Comparison of ENCODE assay signal across 1 cellular context in genomic region chr2:171159326-171160118, GRCh38.
A peak's percentile ranks its signal among the peaks of the same experiment; 100 is the strongest.
TF ChIP-seq lines count a peak whose summit lies in the region.

No MANE protein-coding gene starts in this region.

TF ChIP-seq in K562, 482 proteins besides CTCF, POLR2A, EP300 and RAD21 (continued from another document and continues in another):
- TF ChIP-seq PHF8 (IDR thresholded peaks at IDR 0.05; ENCODE audit: borderline replicate concordance, low read length), result no peak; the same call in 1 of the 2 replicates
- TF ChIP-seq PCBP1 (IDR thresholded peaks at IDR 0.05; ENCODE audit: low read depth, low read length, poor library complexity, severe bottlenecking), result no peak
- TF ChIP-seq ELF1 (tag; IDR thresholded peaks at IDR 0.05), result no peak
- TF ChIP-seq KDM2B (CRISPR knock-in tag; IDR thresholded peaks at IDR 0.05), result no peak
- TF ChIP-seq BMI1 (IDR thresholded peaks at IDR 0.05; ENCODE audit: low read length), result no peak
- TF ChIP-seq GABPB2 (CRISPR knock-in tag; conservative IDR thresholded peaks at IDR 0.05), result no peak
- TF ChIP-seq SREBF1 (IDR thresholded peaks at IDR 0.05; ENCODE audit: borderline replicate concordance, low read depth, low read length), result no peak
- TF ChIP-seq RB1 (IDR thresholded peaks at IDR 0.05; ENCODE audit: low read depth), result 0 out of 2 replicates have a peak, but pooled peaks have one; percentile 20
- 0 out of 2 replicates have a peak, but pooled peaks have one; percentile 5 for TF ChIP-seq SOX6 (IDR thresholded peaks at IDR 0.05)
- no peak for TF ChIP-seq EZH2 (IDR thresholded peaks at IDR 0.05; ENCODE audit: borderline replicate concordance, low read depth, low read length)
- TF ChIP-seq GTF2E2 (tag; IDR thresholded peaks at IDR 0.05), result no peak; the same call in 1 of the 2 replicates
- TF ChIP-seq POLR3A (IDR thresholded peaks at IDR 0.05; ENCODE audit: borderline replicate concordance, extremely low read depth, insufficient read depth, insufficient read length), result no peak
- TF ChIP-seq IRF2 (CRISPR knock-in tag; IDR thresholded peaks at IDR 0.05), result no peak
- no peak for TF ChIP-seq SIRT6 (IDR thresholded peaks at IDR 0.05; ENCODE audit: low read depth, low read length)
- no peak for TF ChIP-seq FUS (optimal IDR thresholded peaks at IDR 0.05; ENCODE audit: low read depth, low read length)
- no peak for TF ChIP-seq FOXA1 (IDR thresholded peaks at IDR 0.05; ENCODE audit: borderline replicate concordance)
- TF ChIP-seq BCOR (IDR thresholded peaks at IDR 0.05), result no peak
- no peak for TF ChIP-seq ZNF778 (CRISPR knock-in tag; IDR thresholded peaks at IDR 0.05)
- TF ChIP-seq E2F3 (CRISPR knock-in tag; IDR thresholded peaks at IDR 0.05), result no peak
- TF ChIP-seq FOXJ3 (CRISPR knock-in tag; IDR thresholded peaks at IDR 0.05), result no peak
- no peak for TF ChIP-seq ZNF197 (CRISPR knock-in tag; IDR thresholded peaks at IDR 0.05; ENCODE audit: low read depth)
- TF ChIP-seq SMARCE1 (IDR thresholded peaks at IDR 0.05), result peak; percentile 50
- TF ChIP-seq POLR2AphosphoS2 (IDR thresholded peaks at IDR 0.05; ENCODE audit: low read length), result no peak
- TF ChIP-seq JUN (IDR thresholded peaks at IDR 0.05; ENCODE audit: borderline replicate concordance, low read depth, low read length), result no peak
- peak; percentile 62; the same call in 1 of the 2 replicates for TF ChIP-seq JUN (CRISPR knock-in tag; IDR thresholded peaks at IDR 0.05; ENCODE audit: borderline replicate concordance)
- no peak for TF ChIP-seq GMEB1 (CRISPR knock-in tag; IDR thresholded peaks at IDR 0.05)
- 0 out of 2 replicates have a peak, but pooled peaks have one; percentile 2 for TF ChIP-seq ELF4 (CRISPR knock-in tag; IDR thresholded peaks at IDR 0.05)
- no peak for TF ChIP-seq CBX1 (IDR thresholded peaks at IDR 0.05; ENCODE audit: low read depth)
- no peak for TF ChIP-seq HSF4 (CRISPR knock-in tag; IDR thresholded peaks at IDR 0.05; ENCODE audit: borderline replicate concordance)
- no peak for TF ChIP-seq PTBP1 (IDR thresholded peaks at IDR 0.05; ENCODE audit: low read depth, low read length)
- TF ChIP-seq RBM39 (optimal IDR thresholded peaks at IDR 0.05; ENCODE audit: low read depth, low read length), result no peak
- TF ChIP-seq RBM14 (IDR thresholded peaks at IDR 0.05; ENCODE audit: borderline replicate concordance, insufficient read depth, low read depth, low read length), result 0 out of 2 replicates have a peak, but pooled peaks have one; percentile 21
- no peak for TF ChIP-seq HOMEZ (CRISPR knock-in tag; IDR thresholded peaks at IDR 0.05)
- no peak for TF ChIP-seq RFX1 (IDR thresholded peaks at IDR 0.05)
- TF ChIP-seq ZNF165 (CRISPR knock-in tag; IDR thresholded peaks at IDR 0.05; ENCODE audit: borderline replicate concordance), result no peak
- TF ChIP-seq THRB (CRISPR knock-in tag; conservative IDR thresholded peaks at IDR 0.05), result no peak
- TF ChIP-seq PHB2 (IDR thresholded peaks at IDR 0.05; ENCODE audit: low read depth), result no peak
- TF ChIP-seq TAF9B (IDR thresholded peaks at IDR 0.05; ENCODE audit: partially characterized antibody), result no peak
- no peak for TF ChIP-seq PYGO2 (tag; IDR thresholded peaks at IDR 0.05)
- TF ChIP-seq YY1 (IDR thresholded peaks at IDR 0.05; ENCODE audit: borderline replicate concordance in 1 of 3, control insufficient read depth in 1 of 3, extremely low read depth in 1 of 3, insufficient read depth in 3 of 3, insufficient read length in 1 of 3, insufficient replicate concordance in 2 of 3, low read depth in 1 of 3, low read length in 2 of 3), result peak in 1 of 3 experiments; percentile 17
- TF ChIP-seq ZNF57 (CRISPR knock-in tag; IDR thresholded peaks at IDR 0.05), result no peak
- no peak for TF ChIP-seq SPI1 (IDR thresholded peaks at IDR 0.05; ENCODE audit: borderline replicate concordance, low read depth, low read length)
- no peak for TF ChIP-seq ZNF347 (CRISPR knock-in tag; IDR thresholded peaks at IDR 0.05; ENCODE audit: low read depth)
- TF ChIP-seq DIDO1 (tag; IDR thresholded peaks at IDR 0.05; ENCODE audit: low read depth), result no peak
- no peak for TF ChIP-seq NFXL1 (CRISPR knock-in tag; IDR thresholded peaks at IDR 0.05)
- no peak for TF ChIP-seq ZNF830 (CRISPR knock-in tag; IDR thresholded peaks at IDR 0.05)
- TF ChIP-seq EGR1 (conservative IDR thresholded peaks at IDR 0.05), result no peak
- no peak for TF ChIP-seq ARID1B (IDR thresholded peaks at IDR 0.05)
- TF ChIP-seq EHMT2 (IDR thresholded peaks at IDR 0.05), result no peak
- no peak for TF ChIP-seq STAT5A (IDR thresholded peaks at IDR 0.05; ENCODE audit: borderline replicate concordance, low read length)
- TF ChIP-seq NBN (IDR thresholded peaks at IDR 0.05; ENCODE audit: low read depth), result 0 out of 2 replicates have a peak, but pooled peaks have one; percentile 15
- no peak for TF ChIP-seq FOXK1 (CRISPR knock-in tag; IDR thresholded peaks at IDR 0.05; ENCODE audit: borderline replicate concordance)
- TF ChIP-seq, protein P1, sequence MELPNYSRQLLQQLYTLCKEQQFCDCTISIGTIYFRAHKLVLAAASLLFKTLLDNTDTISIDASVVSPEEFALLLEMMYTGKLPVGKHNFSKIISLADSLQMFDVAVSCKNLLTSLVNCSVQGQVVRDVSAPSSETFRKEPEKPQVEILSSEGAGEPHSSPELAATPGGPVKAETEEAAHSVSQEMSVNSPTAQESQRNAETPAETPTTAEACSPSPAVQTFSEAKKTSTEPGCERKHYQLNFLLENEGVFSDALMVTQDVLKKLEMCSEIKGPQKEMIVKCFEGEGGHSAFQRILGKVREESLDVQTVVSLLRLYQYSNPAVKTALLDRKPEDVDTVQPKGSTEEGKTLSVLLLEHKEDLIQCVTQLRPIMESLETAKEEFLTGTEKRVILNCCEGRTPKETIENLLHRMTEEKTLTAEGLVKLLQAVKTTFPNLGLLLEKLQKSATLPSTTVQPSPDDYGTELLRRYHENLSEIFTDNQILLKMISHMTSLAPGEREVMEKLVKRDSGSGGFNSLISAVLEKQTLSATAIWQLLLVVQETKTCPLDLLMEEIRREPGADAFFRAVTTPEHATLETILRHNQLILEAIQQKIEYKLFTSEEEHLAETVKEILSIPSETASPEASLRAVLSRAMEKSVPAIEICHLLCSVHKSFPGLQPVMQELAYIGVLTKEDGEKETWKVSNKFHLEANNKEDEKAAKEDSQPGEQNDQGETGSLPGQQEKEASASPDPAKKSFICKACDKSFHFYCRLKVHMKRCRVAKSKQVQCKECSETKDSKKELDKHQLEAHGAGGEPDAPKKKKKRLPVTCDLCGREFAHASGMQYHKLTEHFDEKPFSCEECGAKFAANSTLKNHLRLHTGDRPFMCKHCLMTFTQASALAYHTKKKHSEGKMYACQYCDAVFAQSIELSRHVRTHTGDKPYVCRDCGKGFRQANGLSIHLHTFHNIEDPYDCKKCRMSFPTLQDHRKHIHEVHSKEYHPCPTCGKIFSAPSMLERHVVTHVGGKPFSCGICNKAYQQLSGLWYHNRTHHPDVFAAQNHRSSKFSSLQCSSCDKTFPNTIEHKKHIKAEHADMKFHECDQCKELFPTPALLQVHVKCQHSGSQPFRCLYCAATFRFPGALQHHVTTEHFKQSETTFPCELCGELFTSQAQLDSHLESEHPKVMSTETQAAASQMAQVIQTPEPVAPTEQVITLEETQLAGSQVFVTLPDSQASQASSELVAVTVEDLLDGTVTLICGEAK (IDR thresholded peaks at IDR 0.05), result peak; percentile 30; the same call in 1 of the 2 replicates
- TF ChIP-seq, protein P1 (CRISPR knock-in tag; IDR thresholded peaks at IDR 0.05), result no peak
- TF ChIP-seq ARNT (IDR thresholded peaks at IDR 0.05), result peak in 1 of 2 experiments; percentile 22; a peak in 1 of 4 replicates
- TF ChIP-seq ZFP36 (IDR thresholded peaks at IDR 0.05; ENCODE audit: low read depth, low read length, partially characterized antibody), result no peak
- TF ChIP-seq HDAC1 (IDR thresholded peaks at IDR 0.05), result no peak; a peak in 1 of 4 replicates
- no peak for TF ChIP-seq SMARCC2 (IDR thresholded peaks at IDR 0.05; ENCODE audit: low read depth)
- TF ChIP-seq GTF3C2 (IDR thresholded peaks at IDR 0.05; ENCODE audit: borderline replicate concordance, extremely low read depth, insufficient read length), result no peak
- TF ChIP-seq HDAC6 (IDR thresholded peaks at IDR 0.05; ENCODE audit: low read depth, low read length), result no peak
- no peak for TF ChIP-seq SMAD2 (IDR thresholded peaks at IDR 0.05; ENCODE audit: low read depth, low read length)
- TF ChIP-seq, protein P2, sequence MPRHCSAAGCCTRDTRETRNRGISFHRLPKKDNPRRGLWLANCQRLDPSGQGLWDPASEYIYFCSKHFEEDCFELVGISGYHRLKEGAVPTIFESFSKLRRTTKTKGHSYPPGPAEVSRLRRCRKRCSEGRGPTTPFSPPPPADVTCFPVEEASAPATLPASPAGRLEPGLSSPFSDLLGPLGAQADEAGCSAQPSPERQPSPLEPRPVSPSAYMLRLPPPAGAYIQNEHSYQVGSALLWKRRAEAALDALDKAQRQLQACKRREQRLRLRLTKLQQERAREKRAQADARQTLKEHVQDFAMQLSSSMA (CRISPR knock-in tag; IDR thresholded peaks at IDR 0.05), result no peak
